Comparison of ENCODE assay signal across 1 cellular context in genomic region chr7:150302908-150303310, GRCh38.
TF ChIP-seq lines count a peak whose summit lies in the region.

No MANE protein-coding gene starts in this region.

TF ChIP-seq in K562, 482 proteins besides CTCF, POLR2A, EP300 and RAD21 (continued from another document):
- TF ChIP-seq PBX2 (CRISPR knock-in tag; IDR thresholded peaks at IDR 0.05; ENCODE audit: low read depth) (peak; percentile 71), PBX2 (tag; conservative IDR thresholded peaks at IDR 0.05; ENCODE audit: low read depth) (peak; percentile 99), ETV1 (tag; conservative IDR thresholded peaks at IDR 0.05; ENCODE audit: low read depth) (peak; percentile 77)
